In genomic region chr2:37672104-37672869, GRCh38 we compare ENCODE assay signal across 8 cellular contexts. TPM values are rescaled to one million over a fixed set of nuclear protein-coding genes. Genes with fewer than 3 reads are reported as not detected.
DNase-seq lines count a peak whose midpoint lies in the region; ATAC-seq lines count a peak whose summit lies in the region.

No MANE protein-coding gene starts in this region.

- peaks cover 33% of the 10 kb centered on the region for H3K4me1 Mint-ChIP-seq in activated CD8-positive, alpha-beta T cell treated with anti-CD3 and anti-CD28 coated beads, Interleukin-2, amount 10 ng/mL, durations not matched to agents 7 days and 5 days (ENCODE audit: low read depth)

- peak overlapping the region; percentile 90 for H3K4me3 ChIP-seq in effector memory CD4-positive, alpha-beta T cell (ENCODE audit: insufficient read depth, low read depth, low read length, poor library complexity, severe bottlenecking)

- peaks cover 27% of the 10 kb centered on the region for H3K36me3 Mint-ChIP-seq in activated CD8-positive, alpha-beta T cell treated with anti-CD3 and anti-CD28 coated beads, Interleukin-2, amount 10 ng/mL, durations not matched to agents 7 days and 5 days (ENCODE audit: low read depth)

- H3K9me3 Mint-ChIP-seq in activated CD8-positive, alpha-beta T cell treated with anti-CD3 and anti-CD28 coated beads, Interleukin-2, amount 10 ng/mL, durations not matched to agents 7 days and 5 days (ENCODE audit: insufficient read depth): no peaks in the 10 kb centered on the region

- peaks cover 27% of the 10 kb centered on the region for H3K4me1 ChIP-seq in effector memory CD4-positive, alpha-beta T cell (ENCODE audit: control insufficient read depth, insufficient read depth, low read length, poor library complexity, severe bottlenecking)

- DNase-seq in CD1c-positive myeloid dendritic cell (ENCODE audit: extremely low spot score) (peak; percentile 70), NCI-H82 treated with DMSO at 0.1 percent for 48 hours (lab: John Stamatoyannopoulos, UW; ENCODE audit: unreplicated experiment) (peak; percentile 78), medulla oblongata (ENCODE audit: extremely low spot score) (peak; percentile 45)
- DNase-seq in activated CD8-positive, alpha-beta T cell treated with anti-CD3 and anti-CD28 coated beads, Interleukin-2, amount 10 ng/mL, durations not matched to agents 7 days and 5 days: peak; percentile 75
- DNase-seq in effector memory CD4-positive, alpha-beta T cell: peak; percentile 27 to 49 (median 44)
- DNase-seq in stimulated activated CD8-positive, alpha-beta memory T cell treated with anti-CD3 and anti-CD28 coated beads, Interleukin-15, amount 100 ng/mL, for 24 hours (ENCODE audit: low read depth): peak; percentile 26

- H3K9me3 ChIP-seq in effector memory CD4-positive, alpha-beta T cell (ENCODE audit: control insufficient read depth, low read length): no peaks in the 10 kb centered on the region

- peak overlapping the region; percentile 86 for H3K27ac Mint-ChIP-seq in activated CD8-positive, alpha-beta T cell treated with anti-CD3 and anti-CD28 coated beads, Interleukin-2, amount 10 ng/mL, durations not matched to agents 7 days and 5 days

- H3K27me3 ChIP-seq in effector memory CD4-positive, alpha-beta T cell (replicated peaks; ENCODE audit: control insufficient read depth, insufficient read depth, low read length, poor library complexity, severe bottlenecking): no peaks in the 10 kb centered on the region

- CTCF ChIA-PET in activated CD8-positive, alpha-beta T cell treated with anti-CD3 and anti-CD28 coated beads, Interleukin-2, amount 10 ng/mL, durations not matched to agents 7 days and 5 days (lab: Charles Lee): interaction anchor here (0.9 to 1.6 kb wide), 7 partner anchors 23 to 281 kb away, joined by 3 to 8 read pairs (median 4); no protein-coding TSS in a partner anchor

- no peaks in the 10 kb centered on the region for H3K27me3 Mint-ChIP-seq in activated CD8-positive, alpha-beta T cell treated with anti-CD3 and anti-CD28 coated beads, Interleukin-2, amount 10 ng/mL, durations not matched to agents 7 days and 5 days (ENCODE audit: low read depth)

- peak overlapping the region; percentile 83 for H3K4me3 Mint-ChIP-seq in activated CD8-positive, alpha-beta T cell treated with anti-CD3 and anti-CD28 coated beads, Interleukin-2, amount 10 ng/mL, durations not matched to agents 7 days and 5 days

- peak; percentile 45 for ATAC-seq in GM19372 (IDR thresholded peaks at IDR 0.05; ENCODE audit: low read depth, unreplicated experiment)
- peak; percentile 36 for ATAC-seq in HG03460 (IDR thresholded peaks at IDR 0.05; ENCODE audit: unreplicated experiment)
- peak; percentile 40 for ATAC-seq in activated CD8-positive, alpha-beta T cell treated with anti-CD3 and anti-CD28 coated beads, Interleukin-2, amount 10 ng/mL, durations not matched to agents 7 days and 5 days

- H3K27ac ChIP-seq in effector memory CD4-positive, alpha-beta T cell (ENCODE audit: insufficient read depth, low read length, poor library complexity, severe bottlenecking): peak overlapping the region; percentile 83

- POLR2A ChIA-PET in activated CD8-positive, alpha-beta T cell treated with anti-CD3 and anti-CD28 coated beads, Interleukin-2, amount 10 ng/mL, durations not matched to agents 7 days and 5 days (lab: Charles Lee): interaction anchor here (0.6 to 1.6 kb wide), 9 partner anchors 11 to 85 kb away, joined by 3 to 6 read pairs (median 3); no protein-coding TSS in a partner anchor

- no peaks in the 10 kb centered on the region for H3K36me3 ChIP-seq in effector memory CD4-positive, alpha-beta T cell (ENCODE audit: control insufficient read depth, insufficient read depth, low read length)

RNA-seq across cellular contexts. Expression of gene CDC42EP3, which starts 0.8 kb away (rescaled TPM):
- total RNA-seq in activated CD8-positive, alpha-beta T cell treated with anti-CD3 and anti-CD28 coated beads, Interleukin-2, amount 10 ng/mL, durations not matched to agents 7 days and 5 days: 10 to 100 TPM; 30.1 to 33.2 TPM

Comparison
In these comparisons a context has a peak if more than half of its experiments do, and no peak if none do; other contexts are left out.
1. Peak in every context shown above with its lines: DNase-seq, ATAC-seq, H3K4me3 ChIP-seq and H3K27ac ChIP-seq.
2. DNase-seq: peak in every context shown above with its lines; median percentile 78 in NCI-H82 treated with DMSO at 0.1 percent for 48 hours; 75 in activated CD8-positive, alpha-beta T cell treated with anti-CD3 and anti-CD28 coated beads, Interleukin-2, amount 10 ng/mL, durations not matched to agents 7 days and 5 days; 70 in CD1c-positive myeloid dendritic cell; 45 in medulla oblongata; 44 in effector memory CD4-positive, alpha-beta T cell; 26 in stimulated activated CD8-positive, alpha-beta memory T cell treated with anti-CD3 and anti-CD28 coated beads, Interleukin-15, amount 100 ng/mL, for 24 hours.